In the genomic region with DNA sequence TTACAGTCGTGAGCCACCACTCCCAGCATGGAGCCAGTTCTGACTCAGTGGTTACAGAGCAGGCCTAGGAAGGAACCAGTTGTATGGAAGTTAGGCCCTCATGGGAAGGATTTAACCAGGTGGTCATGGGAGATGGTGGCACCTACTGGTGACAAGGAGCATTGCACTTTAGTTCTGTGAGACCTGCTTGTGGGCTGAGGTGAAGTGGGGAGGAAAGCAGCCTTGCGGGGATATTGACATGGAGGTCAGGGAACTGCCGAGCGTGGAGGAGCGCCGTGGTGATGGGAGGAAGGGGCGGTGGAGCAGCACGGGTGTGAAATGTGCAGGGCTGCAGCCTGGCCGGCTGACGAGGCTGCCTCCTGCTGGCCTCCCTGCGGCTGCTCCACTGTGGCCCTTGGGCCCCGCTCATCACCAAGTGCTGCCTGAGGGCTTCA, we compare ENCODE assay signal across 1 cellular context.
TF ChIP-seq lines count a peak whose summit lies in the region.

No MANE protein-coding gene starts in this region.

TF ChIP-seq in GM12878, 131 proteins besides CTCF, POLR2A, EP300 and RAD21 (continued from another document):
- TF ChIP-seq ASH2L (IDR thresholded peaks at IDR 0.05; ENCODE audit: borderline replicate concordance, low read depth), result no peak
- no peak for TF ChIP-seq CHD2 (IDR thresholded peaks at IDR 0.05; ENCODE audit: borderline replicate concordance, low read depth, low read length)
- TF ChIP-seq, protein P1, sequence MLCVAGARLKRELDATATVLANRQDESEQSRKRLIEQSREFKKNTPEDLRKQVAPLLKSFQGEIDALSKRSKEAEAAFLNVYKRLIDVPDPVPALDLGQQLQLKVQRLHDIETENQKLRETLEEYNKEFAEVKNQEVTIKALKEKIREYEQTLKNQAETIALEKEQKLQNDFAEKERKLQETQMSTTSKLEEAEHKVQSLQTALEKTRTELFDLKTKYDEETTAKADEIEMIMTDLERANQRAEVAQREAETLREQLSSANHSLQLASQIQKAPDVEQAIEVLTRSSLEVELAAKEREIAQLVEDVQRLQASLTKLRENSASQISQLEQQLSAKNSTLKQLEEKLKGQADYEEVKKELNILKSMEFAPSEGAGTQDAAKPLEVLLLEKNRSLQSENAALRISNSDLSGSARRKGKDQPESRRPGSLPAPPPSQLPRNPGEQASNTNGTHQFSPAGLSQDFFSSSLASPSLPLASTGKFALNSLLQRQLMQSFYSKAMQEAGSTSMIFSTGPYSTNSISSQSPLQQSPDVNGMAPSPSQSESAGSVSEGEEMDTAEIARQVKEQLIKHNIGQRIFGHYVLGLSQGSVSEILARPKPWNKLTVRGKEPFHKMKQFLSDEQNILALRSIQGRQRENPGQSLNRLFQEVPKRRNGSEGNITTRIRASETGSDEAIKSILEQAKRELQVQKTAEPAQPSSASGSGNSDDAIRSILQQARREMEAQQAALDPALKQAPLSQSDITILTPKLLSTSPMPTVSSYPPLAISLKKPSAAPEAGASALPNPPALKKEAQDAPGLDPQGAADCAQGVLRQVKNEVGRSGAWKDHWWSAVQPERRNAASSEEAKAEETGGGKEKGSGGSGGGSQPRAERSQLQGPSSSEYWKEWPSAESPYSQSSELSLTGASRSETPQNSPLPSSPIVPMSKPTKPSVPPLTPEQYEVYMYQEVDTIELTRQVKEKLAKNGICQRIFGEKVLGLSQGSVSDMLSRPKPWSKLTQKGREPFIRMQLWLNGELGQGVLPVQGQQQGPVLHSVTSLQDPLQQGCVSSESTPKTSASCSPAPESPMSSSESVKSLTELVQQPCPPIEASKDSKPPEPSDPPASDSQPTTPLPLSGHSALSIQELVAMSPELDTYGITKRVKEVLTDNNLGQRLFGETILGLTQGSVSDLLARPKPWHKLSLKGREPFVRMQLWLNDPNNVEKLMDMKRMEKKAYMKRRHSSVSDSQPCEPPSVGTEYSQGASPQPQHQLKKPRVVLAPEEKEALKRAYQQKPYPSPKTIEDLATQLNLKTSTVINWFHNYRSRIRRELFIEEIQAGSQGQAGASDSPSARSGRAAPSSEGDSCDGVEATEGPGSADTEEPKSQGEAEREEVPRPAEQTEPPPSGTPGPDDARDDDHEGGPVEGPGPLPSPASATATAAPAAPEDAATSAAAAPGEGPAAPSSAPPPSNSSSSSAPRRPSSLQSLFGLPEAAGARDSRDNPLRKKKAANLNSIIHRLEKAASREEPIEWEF (IDR thresholded peaks at IDR 0.05; ENCODE audit: insufficient replicate concordance, low read depth, low read length), result no peak
- 0 out of 2 replicates have a peak, but pooled peaks have one; percentile 23 for TF ChIP-seq IRF4 (IDR thresholded peaks at IDR 0.05; ENCODE audit: low read depth, low read length)
- peak; percentile 32 to 67; a peak in 3 of 4 replicates for TF ChIP-seq IKZF2 (IDR thresholded peaks at IDR 0.05)
- 0 out of 2 replicates have a peak, but pooled peaks have one; percentile 33 for TF ChIP-seq NFXL1 (IDR thresholded peaks at IDR 0.05; ENCODE audit: borderline replicate concordance)
- no peak for TF ChIP-seq SP1 (IDR thresholded peaks at IDR 0.05; ENCODE audit: low read depth, low read length)
- TF ChIP-seq BHLHE40 (IDR thresholded peaks at IDR 0.05; ENCODE audit: borderline replicate concordance in 1 of 2, low read depth in 2 of 2, low read length in 1 of 2), result peak in 1 of 2 experiments; percentile 26; a peak in 1 of 4 replicates
- no peak for TF ChIP-seq ESRRA (IDR thresholded peaks at IDR 0.05; ENCODE audit: low read length)
- no peak for TF ChIP-seq TARDBP (IDR thresholded peaks at IDR 0.05; ENCODE audit: borderline replicate concordance)
- TF ChIP-seq, protein P2, sequence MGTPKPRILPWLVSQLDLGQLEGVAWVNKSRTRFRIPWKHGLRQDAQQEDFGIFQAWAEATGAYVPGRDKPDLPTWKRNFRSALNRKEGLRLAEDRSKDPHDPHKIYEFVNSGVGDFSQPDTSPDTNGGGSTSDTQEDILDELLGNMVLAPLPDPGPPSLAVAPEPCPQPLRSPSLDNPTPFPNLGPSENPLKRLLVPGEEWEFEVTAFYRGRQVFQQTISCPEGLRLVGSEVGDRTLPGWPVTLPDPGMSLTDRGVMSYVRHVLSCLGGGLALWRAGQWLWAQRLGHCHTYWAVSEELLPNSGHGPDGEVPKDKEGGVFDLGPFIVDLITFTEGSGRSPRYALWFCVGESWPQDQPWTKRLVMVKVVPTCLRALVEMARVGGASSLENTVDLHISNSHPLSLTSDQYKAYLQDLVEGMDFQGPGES (IDR thresholded peaks at IDR 0.05), result no peak
- no peak for TF ChIP-seq ZNF384 (IDR thresholded peaks at IDR 0.05; ENCODE audit: borderline replicate concordance, low read depth, low read length)
- TF ChIP-seq IKZF1 (conservative IDR thresholded peaks at IDR 0.05), result peak; percentile 66
- TF ChIP-seq EED (IDR thresholded peaks at IDR 0.05; ENCODE audit: low read depth), result peak; percentile 63
- no peak for TF ChIP-seq PML (IDR thresholded peaks at IDR 0.05; ENCODE audit: low read length)
- no peak for TF ChIP-seq POLR2AphosphoS2 (IDR thresholded peaks at IDR 0.05; ENCODE audit: low read depth, low read length)
- TF ChIP-seq SMARCA5 (IDR thresholded peaks at IDR 0.05), result no peak
- no peak for TF ChIP-seq CBX3 (IDR thresholded peaks at IDR 0.05; ENCODE audit: borderline replicate concordance, low read depth)
- TF ChIP-seq CHD4 (IDR thresholded peaks at IDR 0.05), result no peak
- TF ChIP-seq BACH1 (IDR thresholded peaks at IDR 0.05; ENCODE audit: borderline replicate concordance), result no peak
- TF ChIP-seq YY1 (IDR thresholded peaks at IDR 0.05; ENCODE audit: low read depth, low read length), result 0 out of 2 replicates have a peak, but pooled peaks have one; percentile 27
- no peak for TF ChIP-seq NRF1 (conservative IDR thresholded peaks at IDR 0.05; ENCODE audit: low read depth, low read length)
- TF ChIP-seq CREB1 (IDR thresholded peaks at IDR 0.05; ENCODE audit: low read depth), result no peak
- TF ChIP-seq CREM (IDR thresholded peaks at IDR 0.05; ENCODE audit: low read depth), result no peak
